In the genomic region with DNA sequence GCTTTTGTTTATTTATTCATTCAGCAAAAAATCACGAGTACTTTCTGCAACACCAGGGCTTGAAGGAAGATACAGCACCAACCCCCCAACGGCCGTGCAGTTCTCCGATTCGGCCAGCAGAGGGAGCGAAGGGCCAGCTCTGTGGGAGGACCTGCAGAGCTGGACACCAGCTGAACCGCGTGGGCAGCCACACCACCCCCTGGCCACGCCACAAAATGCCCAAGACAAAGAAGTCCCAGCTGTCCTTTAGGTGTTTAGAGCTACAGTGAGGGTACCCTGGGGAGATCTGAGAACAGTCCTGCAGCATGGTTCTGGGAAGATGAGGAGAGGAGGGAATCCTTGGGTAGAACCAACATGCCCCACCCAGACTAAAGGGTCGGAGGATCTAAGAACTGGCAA, we compare ENCODE assay signal across 8 cellular contexts.
DNase-seq lines count a peak whose midpoint lies in the region; ATAC-seq, FAIRE-seq and TF ChIP-seq lines count a peak whose summit lies in the region.

No MANE protein-coding gene starts in this region.

- DNase-seq in GM10248 (ENCODE audit: extremely low spot score) (peak; percentile 84), HFF-Myc (ENCODE audit: extremely low read depth, low read depth) (peak; percentile 26), NCI-H2029 (lab: John Stamatoyannopoulos, UW) (peak; percentile 13), bronchial epithelial cell (ENCODE audit: low read depth) (peak; percentile 42), kidney epithelial cell (ENCODE audit: low read depth) (no peak)
- DNase-seq in activated CD4-positive, CD25-positive, alpha-beta regulatory T cell treated with anti-CD3 and anti-CD28 coated beads, Interleukin-2, amount 50 U/mL, for 16 hours (ENCODE audit: low read depth, low spot score): peak; percentile 51
- DNase-seq in stimulated activated CD4-positive, alpha-beta T cell treated with anti-CD3 and anti-CD28 coated beads, Interleukin-1b, Interleukin-23, amount 100 ng/mL, for 4 hours (ENCODE audit: low read depth in 2 of 2): peak; percentile 64 to 67

- TF ChIP-seq CTCF in GM10248 (IDR thresholded peaks at IDR 0.05; ENCODE audit: control extremely low read depth, extremely low read depth, low read depth, missing control alignments): peak; percentile 93
- peak; percentile 96 for TF ChIP-seq CTCF in HFF-Myc (IDR thresholded peaks at IDR 0.05; ENCODE audit: low read depth, low read length, missing control alignments)
- peak; percentile 96 for TF ChIP-seq CTCF in bronchial epithelial cell (IDR thresholded peaks at IDR 0.05; ENCODE audit: insufficient read depth, low read length, severe bottlenecking)
- peak; percentile 98 for TF ChIP-seq CTCF in kidney epithelial cell (IDR thresholded peaks at IDR 0.05; ENCODE audit: insufficient read depth, low read length, poor library complexity, severe bottlenecking)

- H3K4me3 ChIP-seq in HFF-Myc (replicated peaks; ENCODE audit: low read depth, low read length): no peak overlapping the region
- H3K4me3 ChIP-seq in bronchial epithelial cell (ENCODE audit: low read depth, low read length): no peak overlapping the region
- H3K4me3 ChIP-seq in kidney epithelial cell (ENCODE audit: low read depth, low read length): no peak overlapping the region

- POLR2A ChIA-PET in GM10248 (lab: Yijun Ruan, JAX): interaction anchor here (0.6 kb wide), 1 partner anchor 48 kb away, joined by 6 read pairs; no protein-coding TSS in a partner anchor

- ATAC-seq in GM19023 (IDR thresholded peaks at IDR 0.05; ENCODE audit: unreplicated experiment): no peak

- CTCF ChIA-PET in GM10248 (lab: Yijun Ruan, JAX): interaction anchor here (0.8 to 7.5 kb wide), 38 partner anchors 9 to 435 kb away, joined by 3 to 88 read pairs (median 5); no protein-coding TSS in a partner anchor

- no peak for FAIRE-seq in bronchial epithelial cell (lab: Jason Lieb, UNC)

- H3K36me3 ChIP-seq in bronchial epithelial cell (ENCODE audit: control insufficient read depth, insufficient read depth, low read length): no peaks in the 10 kb centered on the region
- no peaks in the 10 kb centered on the region for H3K36me3 ChIP-seq in kidney epithelial cell (ENCODE audit: control insufficient read depth, insufficient read depth, low read length)

- H3K27me3 ChIP-seq in bronchial epithelial cell (ENCODE audit: control insufficient read depth, insufficient read depth, low read length) (no peaks in the 10 kb centered on the region), kidney epithelial cell (ENCODE audit: control insufficient read depth, insufficient read depth, low read length) (no peaks in the 10 kb centered on the region)
